Comparison of ENCODE assay signal across 25 cellular contexts in the genomic region with DNA sequence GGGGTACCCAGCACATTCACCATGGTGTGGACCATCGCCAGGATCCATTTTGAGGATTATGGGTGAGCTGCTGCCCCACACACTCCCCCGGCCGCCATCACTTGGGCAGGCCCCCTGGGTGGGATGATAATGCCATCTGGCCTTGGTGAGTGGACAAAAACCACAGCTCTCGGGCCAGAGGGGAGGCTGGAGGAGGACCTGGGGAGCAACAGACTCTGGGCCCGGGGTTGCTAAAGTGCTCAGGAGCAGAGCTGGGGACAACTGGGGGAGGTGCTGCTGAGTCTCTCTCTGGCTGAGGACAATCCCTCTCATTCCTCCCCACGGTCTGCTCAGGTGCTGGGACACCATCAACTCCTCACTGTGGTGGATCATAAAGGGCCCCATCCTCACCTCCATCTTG. TPM values are rescaled to one million over a fixed set of nuclear protein-coding genes. Genes with fewer than 3 reads are reported as not detected.
"Had no signal": no experiment of that assay in that cellular context is flagged by ENCODE, and none has a peak within 500 bp of the region (broad histone marks: within the 10 kb centered on the region; RNA-seq: fewer than 3 reads in every experiment).

No MANE protein-coding gene starts in this region.

- H3K9me3 Mint-ChIP-seq: activated B cell treated with CpG ODN at 0.5 μM for 24 hours; activated T-cell treated with anti-CD3 and anti-CD28 coated beads, Interleukin-2, amount 50 U/mL, for 72 hours; T-helper 1 cell treated with Interleukin-12 subunit alpha and Interleukin-12 subunit beta and Interleukin-4 antibody, amounts not matched to agents 30 μg/mL and 1 μg/mL, for 36 hours; type B pancreatic cell had no signal

- H3K9me3 ChIP-seq: ovary, psoas muscle, right atrium auricular region, spleen, thoracic aorta had no signal

- H3K27me3 ChIP-seq: cardiac muscle cell, ovary, right atrium auricular region, spleen had no signal

- DNase-seq: activated B cell treated with CpG ODN at 0.5 μM for 24 hours; activated CD4-positive, alpha-beta T cell treated with anti-CD3 and anti-CD28 coated beads for 36 hours; activated CD4-positive, alpha-beta T cell treated with anti-CD3 and anti-CD28 coated beads, Interleukin-2, amount 50 U/mL, for 48 hours; activated effector memory CD4-positive, alpha-beta T cell treated with anti-CD3 and anti-CD28 coated beads, Interleukin-2, amount 50 U/mL, for 16 hours; activated naive CD8-positive, alpha-beta T cell treated with anti-CD3 and anti-CD28 coated beads, Interleukin-2, amount 10 ng/mL, durations not matched to agents 7 days and 5 days; activated T-cell treated with anti-CD3 and anti-CD28 coated beads, Interleukin-2, amount 50 U/mL, for 72 hours; amygdala; cortex of kidney; foreskin fibroblast; kidney; natural killer cell; ovary; psoas muscle; spleen; stimulated activated CD4-positive, alpha-beta T cell treated with anti-CD3 and anti-CD28 coated beads, Interleukin-4, amount 100 ng/mL, for 1 hour; stimulated activated naive CD4-positive, alpha-beta T cell had no signal

- H3K27ac Mint-ChIP-seq: activated B cell treated with CpG ODN at 0.5 μM for 24 hours; activated CD4-positive, alpha-beta T cell treated with anti-CD3 and anti-CD28 coated beads for 36 hours; activated T-cell treated with anti-CD3 and anti-CD28 coated beads, Interleukin-2, amount 50 U/mL, for 72 hours; natural killer cell; T-helper 1 cell treated with Interleukin-12 subunit alpha and Interleukin-12 subunit beta and Interleukin-4 antibody, amounts not matched to agents 30 μg/mL and 1 μg/mL, for 36 hours; type B pancreatic cell had no signal

- H3K27me3 Mint-ChIP-seq: activated CD4-positive, alpha-beta T cell treated with anti-CD3 and anti-CD28 coated beads for 36 hours; activated naive CD8-positive, alpha-beta T cell treated with anti-CD3 and anti-CD28 coated beads, Interleukin-2, amount 10 ng/mL, durations not matched to agents 7 days and 5 days had no signal

- H3K27ac ChIP-seq: cardiac muscle cell, ovary, psoas muscle, right atrium auricular region, spleen, thoracic aorta had no signal

- H3K4me3 ChIP-seq: cardiac muscle cell, lung, ovary, psoas muscle, right atrium auricular region, spleen, thoracic aorta had no signal

- H3K36me3 Mint-ChIP-seq: natural killer cell, type B pancreatic cell had no signal

- H3K4me3 Mint-ChIP-seq: activated B cell treated with CpG ODN at 0.5 μM for 24 hours; activated CD4-positive, alpha-beta T cell treated with anti-CD3 and anti-CD28 coated beads for 36 hours; activated naive CD8-positive, alpha-beta T cell treated with anti-CD3 and anti-CD28 coated beads, Interleukin-2, amount 10 ng/mL, durations not matched to agents 7 days and 5 days; activated T-cell treated with anti-CD3 and anti-CD28 coated beads, Interleukin-2, amount 50 U/mL, for 72 hours; natural killer cell; T-helper 1 cell treated with Interleukin-12 subunit alpha and Interleukin-12 subunit beta and Interleukin-4 antibody, amounts not matched to agents 30 μg/mL and 1 μg/mL, for 36 hours; type B pancreatic cell had no signal

- ATAC-seq: activated CD4-positive, alpha-beta T cell treated with anti-CD3 and anti-CD28 coated beads for 36 hours; activated T-cell treated with anti-CD3 and anti-CD28 coated beads, Interleukin-2, amount 50 U/mL, for 72 hours; left lobe of liver; natural killer cell; psoas muscle had no signal

- H3K4me1 ChIP-seq: psoas muscle had no signal

- H3K36me3 ChIP-seq: cardiac muscle cell, ovary, right atrium auricular region, spleen, thoracic aorta had no signal

RNA-seq across cellular contexts. Expression of gene VIPR1, which starts 29.0 kb away (rescaled TPM):
- total RNA-seq: epithelial cell of proximal tubule, fibroblast of lung had no signal
